8 cellular contexts compared by ENCODE assay signal in the genomic region with DNA sequence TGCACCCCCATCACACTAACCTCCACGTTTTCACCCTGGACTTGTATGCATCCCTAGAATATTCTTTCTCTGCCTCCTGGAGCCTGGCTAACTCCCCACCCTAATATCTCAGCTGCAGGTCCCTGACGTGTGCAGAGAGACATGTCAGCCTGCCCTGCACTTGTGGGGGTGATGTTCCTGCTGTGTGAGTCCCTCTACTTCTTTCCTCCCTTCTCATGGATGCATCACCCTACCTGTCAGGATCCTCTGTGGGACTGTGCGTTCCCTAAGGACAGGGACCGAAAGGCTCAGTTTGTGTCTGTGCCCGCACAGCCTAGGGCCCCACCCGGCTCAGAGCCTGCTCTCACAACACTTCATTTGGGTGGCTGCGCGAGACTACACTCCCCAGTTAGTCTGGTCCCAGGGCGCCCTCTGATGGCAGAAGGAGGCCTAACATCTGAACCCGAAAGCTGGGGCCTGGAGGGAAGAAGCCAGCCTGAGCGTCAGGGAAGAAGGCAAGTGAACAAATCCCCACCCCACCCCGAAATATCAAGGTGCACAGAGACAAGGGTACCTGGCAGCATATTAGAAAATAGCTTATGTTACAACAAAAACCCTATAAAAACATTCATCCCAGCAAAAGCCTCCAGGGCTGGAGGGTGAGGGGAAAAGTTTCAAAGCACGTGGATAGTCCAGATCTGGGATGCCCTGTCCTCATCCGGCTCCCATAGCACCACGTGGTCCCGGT. TPM values are rescaled to one million over a fixed set of nuclear protein-coding genes. Genes with fewer than 3 reads are reported as not detected.
DNase-seq lines count a peak whose midpoint lies in the region; ATAC-seq, FAIRE-seq and TF ChIP-seq lines count a peak whose summit lies in the region.

No MANE protein-coding gene starts in this region.

- FAIRE-seq in GM12892 (lab: Jason Lieb, UNC) = peak; percentile 94

- H3K4me3 Mint-ChIP-seq in endothelial cell (ENCODE audit: unreplicated experiment) = no peak overlapping the region

- no peaks in the 10 kb centered on the region for H3K27me3 ChIP-seq in mucosa of stomach (ENCODE audit: control insufficient read depth, insufficient read depth, low read length)

- no peaks in the 10 kb centered on the region for H3K36me3 Mint-ChIP-seq in endothelial cell (ENCODE audit: low read depth, unreplicated experiment)

- H2AFZ ChIP-seq in OCI-LY7 (ENCODE audit: low read length) = no peak overlapping the region

- H3K9me2 ChIP-seq in OCI-LY7 (ENCODE audit: insufficient read depth, low read length) = no peaks in the 10 kb centered on the region

- DNase-seq in GM12892 (ENCODE audit: insufficient read length) (peak; percentile 82), HT-29 (ENCODE audit: low spot score) (peak; percentile 91), OCI-LY7 (ENCODE audit: low spot score) (peak; percentile 91), endothelial cell (ENCODE audit: low spot score) (peak; percentile 97)
- DNase-seq in activated CD8-positive, alpha-beta memory T cell treated with anti-CD3 and anti-CD28 coated beads, Interleukin-2, amount 50 U/mL, for 24 hours (ENCODE audit: extremely low read depth) = peak; percentile 94
- peak; percentile 89 for DNase-seq in stimulated activated CD8-positive, alpha-beta memory T cell treated with anti-CD3 and anti-CD28 coated beads, Interleukin-4, amount 100 ng/mL, for 24 hours (ENCODE audit: low read depth)

- TF ChIP-seq CTCF in OCI-LY7 (conservative IDR thresholded peaks at IDR 0.05; ENCODE audit: low read length) (peak; percentile 96), endothelial cell (IDR thresholded peaks at IDR 0.05; ENCODE audit: unreplicated experiment) (peak; percentile 77)

- peak overlapping the region; percentile 51 for H3K9ac ChIP-seq in mucosa of stomach (ENCODE audit: low read length)

- no peak overlapping the region for H3K27ac Mint-ChIP-seq in endothelial cell (ENCODE audit: unreplicated experiment)

- no peak for ATAC-seq in GM21381 (IDR thresholded peaks at IDR 0.05; ENCODE audit: unreplicated experiment)

- CTCF ChIA-PET in OCI-LY7 (lab: Charles Lee; ENCODE audit: unreplicated experiment) = interaction anchor here (0.7 to 3.9 kb wide), 6 partner anchors 21 to 37 kb away, joined by 3 to 37 read pairs (median 4); no protein-coding TSS in a partner anchor

- H3K27ac ChIP-seq in OCI-LY7 (ENCODE audit: low read depth, low read length, poor library complexity, severe bottlenecking) = peak overlapping the region; percentile 91

- H4K20me1 ChIP-seq in OCI-LY7 (ENCODE audit: insufficient read depth, low read length) = no peaks in the 10 kb centered on the region

- H3K9me3 Mint-ChIP-seq in endothelial cell (ENCODE audit: unreplicated experiment) = no peaks in the 10 kb centered on the region

- TF ChIP-seq POLR2A in GM12892 (IDR thresholded peaks at IDR 0.05; ENCODE audit: low read depth, low read length) = no peak

- POLR2A ChIA-PET in OCI-LY7 (lab: Charles Lee) = interaction anchor here (0.8 to 11.7 kb wide), 4 partner anchors 11 to 33 kb away, joined by 3 to 273 read pairs (median 6); no protein-coding TSS in a partner anchor

- intact Hi-C loops in OCI-LY7 (cut with micrococcal nuclease; ENCODE audit: unreplicated experiment) = loop anchor here (1.0 to 2.0 kb wide), 2 partner anchors 36 to 41 kb away; no protein-coding TSS in a partner anchor

- TSS peak; percentile 11 for BruUV-seq in OCI-LY7 (replicated peaks; lab: Mats Ljungman, UMichigan)

- H3K4me2 ChIP-seq in OCI-LY7 (ENCODE audit: low read length) = peak overlapping the region; percentile 95

- H3K79me2 ChIP-seq in OCI-LY7 (ENCODE audit: insufficient read depth, low read depth, low read length) = peaks cover 35% of the 10 kb centered on the region

- H3K4me1 ChIP-seq in OCI-LY7 (ENCODE audit: insufficient read depth, low read length, poor library complexity, severe bottlenecking) (peaks cover 49% of the 10 kb centered on the region), mucosa of stomach (ENCODE audit: control insufficient read depth, insufficient read depth, low read length) (peaks cover 4% of the 10 kb centered on the region)

- H3K36me3 ChIP-seq in OCI-LY7 (ENCODE audit: insufficient read depth, low read length) = peaks cover 59% of the 10 kb centered on the region
- no peaks in the 10 kb centered on the region for H3K36me3 ChIP-seq in mucosa of stomach (ENCODE audit: control insufficient read depth, insufficient read depth, low read length)

- no peaks in the 10 kb centered on the region for H3K9me3 ChIP-seq in OCI-LY7 (ENCODE audit: low read length)
- no peaks in the 10 kb centered on the region for H3K9me3 ChIP-seq in mucosa of stomach (ENCODE audit: control insufficient read depth, low read length)

- H3K4me3 ChIP-seq in OCI-LY7 (ENCODE audit: low read depth, low read length, poor library complexity, severe bottlenecking) = peak overlapping the region; percentile 93
- no peak overlapping the region for H3K4me3 ChIP-seq in mucosa of stomach (ENCODE audit: low read length)

- H3K27me3 Mint-ChIP-seq in endothelial cell (ENCODE audit: unreplicated experiment) = peaks cover 11% of the 10 kb centered on the region

- peaks cover 13% of the 10 kb centered on the region for H3K4me1 Mint-ChIP-seq in endothelial cell (ENCODE audit: unreplicated experiment)

RNA-seq across cellular contexts. Expression of a gene that starts 3.7 kb away (rescaled TPM):
- 952 TPM for polyA plus RNA-seq in GM12892 (2012; ENCODE audit: missing spikeins)
- total RNA-seq in HT-29 (2014; rRNA removed; shearing (Covaris generic)) = 1.5 and 2.1 TPM in 2 replicates
- total RNA-seq in OCI-LY7 (2014; rRNA removed; shearing (Covaris generic)) = 409 and 470 TPM in 2 replicates
- total RNA-seq in OCI-LY7 (2022) (677 and 769 TPM in 2 replicates), endothelial cell (ENCODE audit: unreplicated experiment) (21.8 TPM)

RNA-seq across cellular contexts. Expression of a gene that starts 15.0 kb away (rescaled TPM):
- polyA plus RNA-seq in GM12892 (2012; ENCODE audit: missing spikeins) = 13.1 TPM
- 22.0 and 26.8 TPM in 2 replicates for total RNA-seq in HT-29 (2014; rRNA removed; shearing (Covaris generic))
- 74.2 and 75.8 TPM in 2 replicates for total RNA-seq in OCI-LY7 (2014; rRNA removed; shearing (Covaris generic))
- total RNA-seq in OCI-LY7 (2022) (98.6 and 111 TPM in 2 replicates), endothelial cell (ENCODE audit: unreplicated experiment) (16.0 TPM)

RNA-seq across cellular contexts. Expression of a gene that starts 32.5 kb away (rescaled TPM):
- not detected for polyA plus RNA-seq in GM12892 (2012; ENCODE audit: missing spikeins)
- 32.7 and 49.4 TPM in 2 replicates for total RNA-seq in HT-29 (2014; rRNA removed; shearing (Covaris generic))
- 1.3 and 4.4 TPM in 2 replicates for total RNA-seq in OCI-LY7 (2014; rRNA removed; shearing (Covaris generic))
- total RNA-seq in OCI-LY7 (2022) (3.0 and 5.5 TPM in 2 replicates), endothelial cell (ENCODE audit: unreplicated experiment) (1.4 TPM)

RNA-seq across cellular contexts. Expression of a gene that starts 41.6 kb away (rescaled TPM):
- 57.0 TPM for polyA plus RNA-seq in GM12892 (2012; ENCODE audit: missing spikeins)
- 172 and 198 TPM in 2 replicates for total RNA-seq in HT-29 (2014; rRNA removed; shearing (Covaris generic))
- 18.6 and 25.3 TPM in 2 replicates for total RNA-seq in OCI-LY7 (2014; rRNA removed; shearing (Covaris generic))
- 58.6 and 60.9 TPM in 2 replicates for total RNA-seq in OCI-LY7 (2022)
- total RNA-seq in endothelial cell (ENCODE audit: unreplicated experiment) = 226 TPM

RNA-seq across cellular contexts. Expression of a gene that starts 51.1 kb away (rescaled TPM):
- not detected for polyA plus RNA-seq in GM12892 (2012; ENCODE audit: missing spikeins)
- not detected in 2 replicates for total RNA-seq in HT-29 (2014; rRNA removed; shearing (Covaris generic))
- not detected in 2 replicates for total RNA-seq in OCI-LY7 (2014; rRNA removed; shearing (Covaris generic))
- not detected in 2 replicates for total RNA-seq in OCI-LY7 (2022)
- total RNA-seq in endothelial cell (ENCODE audit: unreplicated experiment) = not detected

Comparison
In these comparisons a context has a peak if more than half of its experiments do, and no peak if none do; other contexts are left out.
1. RNA of a gene that starts 3.7 kb away (total RNA-seq): 409 to 769 TPM in OCI-LY7; 21.8 TPM in endothelial cell (single experiment) and 1.5 to 2.1 TPM in HT-29; every median in the first group is over 10 times any median in the second.
2. Peak in every context shown above with its lines, with median percentiles within 50 percentile points of each other: DNase-seq.